20 cellular contexts compared by ENCODE assay signal in the genomic region with DNA sequence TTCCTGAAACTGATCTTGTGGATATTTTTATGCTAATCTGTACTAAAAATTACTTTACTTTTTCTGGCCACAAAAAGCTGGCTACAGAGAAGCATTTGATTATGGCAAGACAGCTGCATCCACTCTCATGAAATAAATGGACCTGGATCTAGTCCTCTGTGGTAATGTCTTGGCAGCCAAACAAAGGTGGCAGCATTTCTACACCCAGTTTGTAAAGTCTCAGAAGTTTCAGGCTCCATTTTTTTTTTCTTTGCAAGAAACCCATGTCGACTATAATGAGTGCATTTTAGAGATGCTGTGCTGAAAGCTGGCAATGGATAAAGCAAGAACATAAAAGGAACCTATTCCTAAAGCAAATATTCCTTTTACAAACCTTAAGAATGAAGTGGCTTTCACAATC. TPM values are rescaled to one million over a fixed set of nuclear protein-coding genes. Genes with fewer than 3 reads are reported as not detected.
DNase-seq lines count a peak whose midpoint lies in the region; ATAC-seq and TF ChIP-seq lines count a peak whose summit lies in the region.
"Had no signal": no experiment of that assay in that cellular context is flagged by ENCODE, and none has a peak within 500 bp of the region (broad histone marks: within the 10 kb centered on the region; RNA-seq: fewer than 3 reads in every experiment).

No MANE protein-coding gene starts in this region.

- peak overlapping the region in 1 of 5 experiments; percentile 44 for H3K4me3 Mint-ChIP-seq in brain
- H3K4me3 Mint-ChIP-seq: activated naive CD4-positive, alpha-beta T cell treated with anti-CD3 and anti-CD28 coated beads, Interleukin-2, amount 50 U/mL, for 24 hours; CD8-positive, alpha-beta memory T cell; mesothelial cell of epicardium had no signal

- no peak overlapping the region for H3K4me2 ChIP-seq in Loucy (ENCODE audit: low read depth, low read length, poor library complexity, severe bottlenecking)

- no peak for TF ChIP-seq CTCF in AG09309 (IDR thresholded peaks at IDR 0.05; ENCODE audit: control insufficient read depth, insufficient read depth, low read depth, low read length, missing control alignments)
- TF ChIP-seq CTCF in Loucy (conservative IDR thresholded peaks at IDR 0.05; ENCODE audit: low read length), result 0 out of 2 replicates have a peak, but pooled peaks have one; percentile 21
- TF ChIP-seq CTCF in brain (conservative IDR thresholded peaks at IDR 0.05), result no peak
- TF ChIP-seq CTCF in left lung (IDR thresholded peaks at IDR 0.05), result no peak
- no peak for TF ChIP-seq CTCF in vagina (IDR thresholded peaks at IDR 0.05)

- no peak overlapping the region for H3K9ac ChIP-seq in Loucy (ENCODE audit: low read depth, low read length, poor library complexity, severe bottlenecking)

- intact Hi-C loops in left lung (cut with DNase I) (no loop called here), vagina (cut with DNase I) (no loop called here)

- H3K36me3 ChIP-seq in Loucy (ENCODE audit: insufficient read depth, low read length) (peaks cover 16% of the 10 kb centered on the region; the same call in 1 of the 2 replicates), left lung (peaks cover 0 to 23% of the 10 kb centered on the region in 2 donors), vagina (peaks cover 0 to 13% of the 10 kb centered on the region in 2 donors)
- H3K36me3 ChIP-seq: brain microvascular endothelial cell had no signal

- H3K27me3 ChIP-seq in Loucy (ENCODE audit: insufficient read depth, low read length, poor library complexity, severe bottlenecking) (no peaks in the 10 kb centered on the region), left lung (no peaks in the 10 kb centered on the region), vagina (no peaks in the 10 kb centered on the region)
- H3K27me3 ChIP-seq: brain microvascular endothelial cell, testis had no signal

- H3K36me3 Mint-ChIP-seq in brain, result peaks cover 21% of the 10 kb centered on the region

- H3K9me3 Mint-ChIP-seq in brain, result no peaks in the 10 kb centered on the region
- H3K9me3 Mint-ChIP-seq: activated naive CD4-positive, alpha-beta T cell treated with anti-CD3 and anti-CD28 coated beads, Interleukin-2, amount 50 U/mL, for 24 hours; CD8-positive, alpha-beta memory T cell; mesothelial cell of epicardium had no signal

- TF ChIP-seq POLR2A in vagina (IDR thresholded peaks at IDR 0.05), result no peak

- no peaks in the 10 kb centered on the region for H3K9me2 ChIP-seq in Loucy (replicated peaks; ENCODE audit: low read depth, low read length)

- H3K27ac ChIP-seq in left lung (no peak overlapping the region), vagina (no peak overlapping the region)
- H3K27ac ChIP-seq: brain microvascular endothelial cell, coronary artery, testis had no signal

- H3K4me3 ChIP-seq in AG09309 (ENCODE audit: control insufficient read depth, low read depth, low read length) (no peak overlapping the region), Loucy (ENCODE audit: low read length, poor library complexity, severe bottlenecking) (no peak overlapping the region), left lung (no peak overlapping the region), vagina (no peak overlapping the region)
- H3K4me3 ChIP-seq: coronary artery, testis had no signal

- ATAC-seq in left lung, result peak; percentile 81

- no peaks in the 10 kb centered on the region for H3K79me2 ChIP-seq in Loucy (ENCODE audit: insufficient read depth, low read length)

- no peaks in the 10 kb centered on the region for H4K20me1 ChIP-seq in Loucy (ENCODE audit: insufficient read depth, low read length, poor library complexity, severe bottlenecking)

- peak; percentile 16 for DNase-seq in AG09309 (ENCODE audit: low read depth)
- DNase-seq in left lung, result no peak
- DNase-seq in NOMO-1 (lab: John Stamatoyannopoulos, UW; ENCODE audit: unreplicated experiment in 2 of 2), result no peak
- DNase-seq in stimulated activated CD4-positive, alpha-beta T cell treated with anti-CD3 and anti-CD28 coated beads, Interleukin-12 subunit alpha, Interleukin-12 subunit beta, amount 100 ng/mL, for 4 hours, result no peak
- DNase-seq in 8988T, result no peak
- DNase-seq in vagina (ENCODE audit: extremely low spot score in 2 of 2), result no peak
- DNase-seq: activated CD4-positive, alpha-beta T cell treated with anti-CD3 and anti-CD28 coated beads for 1 hour; activated CD8-positive, alpha-beta memory T cell treated with anti-CD3 and anti-CD28 coated beads for 24 hours; activated T-cell treated with anti-CD3 and anti-CD28 coated beads, Interleukin-2, amount 50 U/mL, for 48 hours; brain microvascular endothelial cell; CD8-positive, alpha-beta memory T cell; foreskin melanocyte; NCI-H82; stimulated activated CD4-positive, alpha-beta T cell treated with anti-CD3 and anti-CD28 coated beads, Interleukin-15, amount 100 ng/mL, for 24 hours; testis had no signal

- H3K4me1 ChIP-seq in Loucy (ENCODE audit: insufficient read depth, low read length, poor library complexity, severe bottlenecking), result peaks cover 4% of the 10 kb centered on the region
- peaks cover 0 to 4% of the 10 kb centered on the region in 2 donors for H3K4me1 ChIP-seq in left lung
- H3K4me1 ChIP-seq in vagina, result no peaks in the 10 kb centered on the region
- H3K4me1 ChIP-seq: testis had no signal

- peaks cover 20% of the 10 kb centered on the region for H3K4me1 Mint-ChIP-seq in brain
- H3K4me1 Mint-ChIP-seq: activated naive CD4-positive, alpha-beta T cell treated with anti-CD3 and anti-CD28 coated beads, Interleukin-2, amount 50 U/mL, for 24 hours; CD8-positive, alpha-beta memory T cell had no signal

- no peaks in the 10 kb centered on the region for H3F3A ChIP-seq in Loucy (ENCODE audit: low read depth)

- peak overlapping the region in 4 of 5 experiments; percentile 13 to 50 (median 30) for H3K27ac Mint-ChIP-seq in brain
- H3K27ac Mint-ChIP-seq: activated naive CD4-positive, alpha-beta T cell treated with anti-CD3 and anti-CD28 coated beads, Interleukin-2, amount 50 U/mL, for 24 hours; mesothelial cell of epicardium had no signal

- no peaks in the 10 kb centered on the region for H3K27me3 Mint-ChIP-seq in brain
- H3K27me3 Mint-ChIP-seq: activated naive CD4-positive, alpha-beta T cell treated with anti-CD3 and anti-CD28 coated beads, Interleukin-2, amount 50 U/mL, for 24 hours; CD8-positive, alpha-beta memory T cell had no signal

- no peak overlapping the region for H2AFZ ChIP-seq in Loucy (ENCODE audit: low read length)

- H3K9me3 ChIP-seq in Loucy (ENCODE audit: insufficient read depth, low read depth, low read length), result no peaks in the 10 kb centered on the region
- no peaks in the 10 kb centered on the region for H3K9me3 ChIP-seq in left lung
- no peaks in the 10 kb centered on the region for H3K9me3 ChIP-seq in vagina
- H3K9me3 ChIP-seq: testis had no signal

RNA-seq across cellular contexts. Expression of gene THAP12, which starts 33.5 kb away (rescaled TPM):
- polyA plus RNA-seq in brain (ENCODE audit: insufficient read depth, low read depth, low replicate concordance), result 14.0 TPM
- total RNA-seq in left lung (10 to 100 TPM; 27.1 to 35.6 TPM), vagina (25.8 TPM)

RNA-seq across cellular contexts. Expression of gene GVQW3, which starts 33.7 kb away (rescaled TPM):
- polyA plus RNA-seq in brain (ENCODE audit: insufficient read depth, low read depth, low replicate concordance), result 7.5 TPM
- total RNA-seq in left lung (1 to 10 TPM; 1.4 to 2.9 TPM), vagina (1.2 TPM)
